In the genomic region with DNA sequence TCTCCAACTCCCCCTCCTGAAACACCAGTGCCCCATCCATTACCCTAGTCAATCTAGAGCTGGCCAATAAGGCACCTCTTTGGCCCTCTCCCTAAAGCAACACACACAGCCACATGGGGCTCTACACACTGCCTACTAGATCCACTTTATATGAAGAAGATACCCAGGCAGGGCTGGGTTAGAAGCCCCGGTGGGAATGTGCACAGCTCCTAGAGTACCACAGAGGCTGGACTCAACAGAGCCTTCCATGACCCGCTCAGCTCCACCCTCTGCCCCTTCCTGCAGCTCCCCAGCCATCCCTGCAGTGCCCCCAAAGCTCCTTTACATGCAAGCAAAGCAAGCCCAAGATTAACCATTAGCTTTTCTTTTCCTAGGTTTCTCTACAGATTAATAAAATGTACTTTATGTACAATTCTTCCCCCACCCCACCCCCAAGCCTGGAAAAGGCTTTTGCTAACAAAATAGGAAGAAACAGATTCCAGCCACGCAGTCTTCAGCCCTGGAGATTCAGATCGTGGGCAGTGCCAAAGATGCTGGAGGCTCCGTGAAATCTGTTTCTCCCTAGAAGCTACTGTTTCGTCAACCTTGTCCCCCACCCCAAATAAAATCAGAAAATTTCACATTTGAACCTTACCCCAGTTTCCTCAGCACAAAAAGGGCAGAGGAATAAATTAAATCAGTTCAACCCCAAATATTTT, we compare ENCODE assay signal across 25 cellular contexts. TPM values are rescaled to one million over a fixed set of nuclear protein-coding genes. Genes with fewer than 3 reads are reported as not detected.
"Had no signal": no experiment of that assay in that cellular context is flagged by ENCODE, and none has a peak within 500 bp of the region (broad histone marks: within the 10 kb centered on the region; RNA-seq: fewer than 3 reads in every experiment).

No MANE protein-coding gene starts in this region.

- H3K27me3 ChIP-seq: breast epithelium, gastrocnemius medialis, heart left ventricle, left lung, neural progenitor cell, right atrium auricular region had no signal

- H3K9me3 ChIP-seq: breast epithelium, gastrocnemius medialis, heart left ventricle, left lung, prostate gland, right atrium auricular region had no signal

- H3K4me3 Mint-ChIP-seq: activated CD4-positive, alpha-beta T cell treated with anti-CD3 and anti-CD28 coated beads, Interleukin-2, amount 10 ng/mL, durations not matched to agents 7 days and 5 days; activated CD8-positive, alpha-beta T cell treated with anti-CD3 and anti-CD28 coated beads, Interleukin-2, amount 10 ng/mL, durations not matched to agents 7 days and 5 days; dendritic cell treated with granulocyte-macrophage colony-stimulating factor and Interleukin-4, amounts not matched to agents 40 ng/mL and 50 ng/mL, for 4 days; neural progenitor cell; WTC11 had no signal

- H3K4me1 ChIP-seq: breast epithelium, gastrocnemius medialis, heart left ventricle, left lung, neural progenitor cell, prostate gland, right atrium auricular region had no signal

- H3K36me3 Mint-ChIP-seq: neural progenitor cell had no signal

- H3K27ac Mint-ChIP-seq: activated CD4-positive, alpha-beta T cell treated with anti-CD3 and anti-CD28 coated beads, Interleukin-2, amount 10 ng/mL, durations not matched to agents 7 days and 5 days; dendritic cell treated with granulocyte-macrophage colony-stimulating factor and Interleukin-4, amounts not matched to agents 40 ng/mL and 50 ng/mL, for 4 days; WTC11 had no signal

- H3K4me1 Mint-ChIP-seq: activated CD4-positive, alpha-beta T cell treated with anti-CD3 and anti-CD28 coated beads, Interleukin-2, amount 10 ng/mL, durations not matched to agents 7 days and 5 days; neural progenitor cell; WTC11 had no signal

- H3K27me3 Mint-ChIP-seq: activated CD4-positive, alpha-beta T cell treated with anti-CD3 and anti-CD28 coated beads, Interleukin-2, amount 10 ng/mL, durations not matched to agents 7 days and 5 days; dendritic cell treated with granulocyte-macrophage colony-stimulating factor and Interleukin-4, amounts not matched to agents 40 ng/mL and 50 ng/mL, for 4 days had no signal

- DNase-seq: activated CD4-positive, alpha-beta T cell treated with anti-CD3 and anti-CD28 coated beads, Interleukin-2, amount 10 ng/mL, durations not matched to agents 7 days and 5 days; activated CD8-positive, alpha-beta memory T cell treated with anti-CD3 and anti-CD28 coated beads, Interleukin-2, amount 50 U/mL, for 4 hours; activated CD8-positive, alpha-beta T cell treated with anti-CD3 and anti-CD28 coated beads, Interleukin-2, amount 10 ng/mL, durations not matched to agents 7 days and 5 days; activated T-cell treated with anti-CD3 and anti-CD28 coated beads, Interleukin-2, amount 50 U/mL, for 48 hours; cerebellar nuclear complex; effector CD8-positive, alpha-beta T cell; mammary epithelial cell; small intestine; stimulated activated CD4-positive, alpha-beta T cell treated with anti-CD3 and anti-CD28 coated beads, Interleukin-4, amount 100 ng/mL, for 1 hour had no signal

- H3K4me3 ChIP-seq: breast epithelium, gastrocnemius medialis, heart left ventricle, left lung, neural progenitor cell, prostate gland, right atrium auricular region, SK-N-MC had no signal

- H3K9me3 Mint-ChIP-seq: activated CD4-positive, alpha-beta T cell treated with anti-CD3 and anti-CD28 coated beads, Interleukin-2, amount 10 ng/mL, durations not matched to agents 7 days and 5 days; dendritic cell treated with granulocyte-macrophage colony-stimulating factor and Interleukin-4, amounts not matched to agents 40 ng/mL and 50 ng/mL, for 4 days; neural progenitor cell; WTC11 had no signal

- H3K27ac ChIP-seq: breast epithelium, gastrocnemius medialis, heart left ventricle, left lung, neural progenitor cell, prostate gland, right atrium auricular region, SK-N-MC had no signal

- ATAC-seq: activated CD8-positive, alpha-beta T cell treated with anti-CD3 and anti-CD28 coated beads, Interleukin-2, amount 10 ng/mL, durations not matched to agents 7 days and 5 days; esophagus mucosa; gastrocnemius medialis; heart left ventricle; left lung; WTC11 had no signal

- H3K36me3 ChIP-seq: breast epithelium, left lung, neural progenitor cell, prostate gland had no signal

RNA-seq across cellular contexts. Expression of a gene that starts 59.7 kb away (rescaled TPM):
- total RNA-seq: activated CD4-positive, alpha-beta T cell treated with anti-CD3 and anti-CD28 coated beads, Interleukin-2, amount 10 ng/mL, durations not matched to agents 7 days and 5 days; activated CD8-positive, alpha-beta T cell treated with anti-CD3 and anti-CD28 coated beads, Interleukin-2, amount 10 ng/mL, durations not matched to agents 7 days and 5 days; astrocyte; breast epithelium; esophagus mucosa; gastrocnemius medialis; heart left ventricle; kidney epithelial cell; left lung; mammary epithelial cell; mononuclear cell; osteoblast; right atrium auricular region; ureter; WTC11 had no signal
